In the genomic region with DNA sequence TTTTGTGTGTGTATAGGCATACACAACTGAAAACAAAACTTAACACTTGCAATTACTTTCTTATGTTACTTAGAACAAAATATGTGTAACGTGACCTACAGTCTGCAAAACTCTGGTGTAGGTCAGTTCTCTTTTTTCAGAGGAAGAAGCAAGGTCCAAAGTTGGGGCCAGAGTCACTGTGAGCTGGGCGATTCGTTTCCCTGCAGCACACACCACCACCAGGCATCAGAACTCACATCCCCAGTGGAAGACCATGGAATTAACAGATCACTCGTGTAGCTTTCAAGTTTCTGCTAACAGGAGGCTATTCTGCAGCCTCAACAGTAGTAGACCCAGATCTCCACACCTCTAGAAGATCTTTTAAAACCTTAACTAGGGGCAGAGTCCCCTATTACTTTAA, we compare ENCODE assay signal across 2 cellular contexts.
TF ChIP-seq lines count a peak whose summit lies in the region.

No MANE protein-coding gene starts in this region.

TF ChIP-seq in GM12878, 131 proteins besides CTCF, POLR2A, EP300 and RAD21:
- no peak for TF ChIP-seq GABPA (IDR thresholded peaks at IDR 0.05; ENCODE audit: low read depth)
- 0 out of 2 replicates have a peak, but pooled peaks have one; percentile 36 for TF ChIP-seq MTA3 (IDR thresholded peaks at IDR 0.05; ENCODE audit: borderline replicate concordance, low read length)
- no peak for TF ChIP-seq E4F1 (IDR thresholded peaks at IDR 0.05; ENCODE audit: borderline replicate concordance, partially characterized antibody)
- 0 out of 2 replicates have a peak, but pooled peaks have one; percentile 9 for TF ChIP-seq DPF2 (IDR thresholded peaks at IDR 0.05)
- peak; percentile 46 to 48; a peak in 2 of 4 replicates for TF ChIP-seq BHLHE40 (IDR thresholded peaks at IDR 0.05; ENCODE audit: borderline replicate concordance in 1 of 2, low read depth in 2 of 2, low read length in 1 of 2)
- peak; percentile 38; the same call in 1 of the 2 replicates for TF ChIP-seq SPI1 (IDR thresholded peaks at IDR 0.05; ENCODE audit: borderline replicate concordance, insufficient read depth, low read depth, low read length)
- no peak for TF ChIP-seq TARDBP (IDR thresholded peaks at IDR 0.05; ENCODE audit: borderline replicate concordance)
- TF ChIP-seq ZNF622 (IDR thresholded peaks at IDR 0.05): no peak

TF ChIP-seq in HepG2, 621 proteins besides CTCF, POLR2A, EP300 and RAD21:
- TF ChIP-seq ZNF891 (CRISPR knock-in tag; IDR thresholded peaks at IDR 0.05) (no peak), POLR2G (IDR thresholded peaks at IDR 0.05; ENCODE audit: low read depth, low read length) (0 out of 2 replicates have a peak, but pooled peaks have one; percentile 1), ARHGAP35 (CRISPR knock-in tag; IDR thresholded peaks at IDR 0.05; ENCODE audit: borderline replicate concordance) (no peak), HNF4A (CRISPR knock-in tag; IDR thresholded peaks at IDR 0.05) (peak; percentile 57)
- TF ChIP-seq, protein P1, sequence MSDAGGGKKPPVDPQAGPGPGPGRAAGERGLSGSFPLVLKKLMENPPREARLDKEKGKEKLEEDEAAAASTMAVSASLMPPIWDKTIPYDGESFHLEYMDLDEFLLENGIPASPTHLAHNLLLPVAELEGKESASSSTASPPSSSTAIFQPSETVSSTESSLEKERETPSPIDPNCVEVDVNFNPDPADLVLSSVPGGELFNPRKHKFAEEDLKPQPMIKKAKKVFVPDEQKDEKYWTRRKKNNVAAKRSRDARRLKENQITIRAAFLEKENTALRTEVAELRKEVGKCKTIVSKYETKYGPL (CRISPR knock-in tag; IDR thresholded peaks at IDR 0.05): no peak
- TF ChIP-seq, protein P2, sequence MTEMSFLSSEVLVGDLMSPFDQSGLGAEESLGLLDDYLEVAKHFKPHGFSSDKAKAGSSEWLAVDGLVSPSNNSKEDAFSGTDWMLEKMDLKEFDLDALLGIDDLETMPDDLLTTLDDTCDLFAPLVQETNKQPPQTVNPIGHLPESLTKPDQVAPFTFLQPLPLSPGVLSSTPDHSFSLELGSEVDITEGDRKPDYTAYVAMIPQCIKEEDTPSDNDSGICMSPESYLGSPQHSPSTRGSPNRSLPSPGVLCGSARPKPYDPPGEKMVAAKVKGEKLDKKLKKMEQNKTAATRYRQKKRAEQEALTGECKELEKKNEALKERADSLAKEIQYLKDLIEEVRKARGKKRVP (CRISPR knock-in tag; IDR thresholded peaks at IDR 0.05): no peak
